In genomic region chr20:59945731-59946130, GRCh38 we compare ENCODE assay signal across 25 cellular contexts. TPM values are rescaled to one million over a fixed set of nuclear protein-coding genes. Genes with fewer than 3 reads are reported as not detected.
DNase-seq lines count a peak whose midpoint lies in the region; ATAC-seq and TF ChIP-seq lines count a peak whose summit lies in the region.
"Had no signal": no experiment of that assay in that cellular context is flagged by ENCODE, and none has a peak within 500 bp of the region (broad histone marks: within the 10 kb centered on the region; RNA-seq: fewer than 3 reads in every experiment).

No MANE protein-coding gene starts in this region.

- peak overlapping the region; percentile 42 for H3K4me3 Mint-ChIP-seq in mesothelial cell of epicardium
- H3K4me3 Mint-ChIP-seq in type B pancreatic cell = peak overlapping the region; percentile 75

- H3K36me3 ChIP-seq in left ventricle myocardium inferior (peaks cover 39% of the 10 kb centered on the region), heart right ventricle (peaks cover 0 to 65% (median 24%) of the 10 kb centered on the region in 9 donors)
- H3K36me3 ChIP-seq: ovary had no signal

- peak overlapping the region; percentile 96 for H3K27ac Mint-ChIP-seq in mesothelial cell of epicardium
- H3K27ac Mint-ChIP-seq in type B pancreatic cell = peak overlapping the region; percentile 84

- no peaks in the 10 kb centered on the region for H3K27me3 Mint-ChIP-seq in mesothelial cell of epicardium (ENCODE audit: low read depth)
- H3K27me3 Mint-ChIP-seq in type B pancreatic cell = no peaks in the 10 kb centered on the region

- H3K9me3 ChIP-seq in left ventricle myocardium inferior (replicated peaks) = no peaks in the 10 kb centered on the region
- H3K9me3 ChIP-seq in heart right ventricle = no peaks in the 10 kb centered on the region
- H3K9me3 ChIP-seq: BLaER1 treated with 17β-estradiol and CSF1 and Interleukin-3, amounts not matched to agents 10 nM and 100 nM; body of pancreas; ovary; transverse colon had no signal

- TF ChIP-seq CTCF in left ventricle myocardium inferior (IDR thresholded peaks at IDR 0.05; ENCODE audit: borderline replicate concordance) (no peak), heart right ventricle (IDR thresholded peaks at IDR 0.05) (no peak), mesothelial cell of epicardium (IDR thresholded peaks at IDR 0.05; ENCODE audit: unreplicated experiment) (no peak), type B pancreatic cell (conservative IDR thresholded peaks at IDR 0.05) (no peak)

- H3K27ac ChIP-seq in left ventricle myocardium inferior (replicated peaks) = peak overlapping the region; percentile 45
- H3K27ac ChIP-seq in heart right ventricle = peak overlapping the region in 1 of 10 donors; percentile 10
- H3K27ac ChIP-seq: BLaER1 treated with 17β-estradiol and CSF1 and Interleukin-3, amounts not matched to agents 10 nM and 100 nM; body of pancreas; ovary; transverse colon had no signal

- DNase-seq in left ventricle myocardium inferior (no peak), heart right ventricle (no peak), dedifferentiated amniotic fluid mesenchymal stem cell (ENCODE audit: extremely low spot score) (peak; percentile 37), mesothelial cell of epicardium (ENCODE audit: low spot score in 2 of 2, unreplicated experiment in 2 of 2) (no peak), type B pancreatic cell (ENCODE audit: extremely low spot score, unreplicated experiment) (no peak), amniotic stem cell (lab: John Stamatoyannopoulos, UW) (no peak)
- DNase-seq: activated CD4-positive, alpha-beta T cell treated with anti-CD3 and anti-CD28 coated beads, Interleukin-2, amount 50 U/mL, for 48 hours; activated naive CD4-positive, alpha-beta T cell treated with anti-CD3 and anti-CD28 coated beads, Interleukin-2, amount 50 U/mL, for 16 hours; activated T-cell treated with anti-CD3 and anti-CD28 coated beads, Interleukin-2, amount 50 U/mL, for 1 hour; body of pancreas; dorsolateral prefrontal cortex; head of caudate nucleus; Karpas-422; kidney; NCI-H1105; ovary; Right ventricle myocardium superior; stimulated activated naive CD4-positive, alpha-beta T cell; T-helper 1 cell; transverse colon had no signal

- H3K27me3 ChIP-seq in left ventricle myocardium inferior (ENCODE audit: low read depth) (no peaks in the 10 kb centered on the region), heart right ventricle (no peaks in the 10 kb centered on the region)
- H3K27me3 ChIP-seq: BLaER1 treated with 17β-estradiol and CSF1 and Interleukin-3, amounts not matched to agents 10 nM and 100 nM; body of pancreas; dorsolateral prefrontal cortex; ovary; transverse colon had no signal

- H3K9me3 Mint-ChIP-seq in mesothelial cell of epicardium (no peaks in the 10 kb centered on the region), type B pancreatic cell (no peaks in the 10 kb centered on the region)

- H3K4me1 ChIP-seq in left ventricle myocardium inferior = peaks cover 78% of the 10 kb centered on the region
- peaks cover 5 to 71% (median 51%) of the 10 kb centered on the region in 9 donors for H3K4me1 ChIP-seq in heart right ventricle

- ATAC-seq in heart right ventricle (no peak), HG03354 (IDR thresholded peaks at IDR 0.05; ENCODE audit: poor library complexity, severe bottlenecking, unreplicated experiment) (no peak), GM18868 (IDR thresholded peaks at IDR 0.05; ENCODE audit: unreplicated experiment) (no peak)
- ATAC-seq: body of pancreas, esophagus mucosa, sciatic nerve had no signal

- WGBS in heart right ventricle, 2 donors = 58 to 75% methylated on average over 2 of the region's 2 CpGs

- no peak overlapping the region for H3K4me3 ChIP-seq in left ventricle myocardium inferior
- H3K4me3 ChIP-seq in heart right ventricle = no peak overlapping the region
- H3K4me3 ChIP-seq: BLaER1 treated with 17β-estradiol and CSF1 and Interleukin-3, amounts not matched to agents 10 nM and 100 nM; body of pancreas; ovary; transverse colon had no signal

- intact Hi-C loops in left ventricle myocardium inferior (cut with micrococcal nuclease) = no loop called here
- intact Hi-C loops in heart right ventricle (cut with DNase I) = loop anchor here in 4 of 10 donors (5.0 to 10.0 kb wide), 4 partner anchors 89 to 1297 kb away; no protein-coding TSS in a partner anchor

- H3K4me1 Mint-ChIP-seq in mesothelial cell of epicardium (peaks cover 78% of the 10 kb centered on the region), type B pancreatic cell (ENCODE audit: unreplicated experiment) (peaks cover 45% of the 10 kb centered on the region)

- H3K36me3 Mint-ChIP-seq in mesothelial cell of epicardium = peaks cover 4% of the 10 kb centered on the region
- no peaks in the 10 kb centered on the region for H3K36me3 Mint-ChIP-seq in type B pancreatic cell

RNA-seq across cellular contexts. Expression of gene FAM217B, which starts 5.5 kb away (rescaled TPM):
- 37.4 TPM for total RNA-seq in left ventricle myocardium inferior
- total RNA-seq in heart right ventricle = 10 to 100 TPM; 16.6 to 38.3 (median 28.0) TPM
- 1 to 10 TPM; 2.4 to 8.3 TPM for polyA plus RNA-seq in heart right ventricle
- total RNA-seq in mesothelial cell of epicardium = 22.3 to 27.5 TPM (median 25.7 TPM) in 3 replicates
- 13.8 and 27.6 TPM in 2 replicates for total RNA-seq in type B pancreatic cell (ENCODE audit: low replicate concordance)

RNA-seq across cellular contexts. Expression of gene PPP1R3D, which starts 5.6 kb away (rescaled TPM):
- total RNA-seq in left ventricle myocardium inferior (11.4 TPM), heart right ventricle (10 to 100 TPM in 6 of 10 donors, 1 to 10 TPM in 4; 7.6 to 14.3 (median 10.1) TPM), mesothelial cell of epicardium (4.5 to 5.1 TPM (median 4.5 TPM) in 3 replicates), type B pancreatic cell (ENCODE audit: low replicate concordance) (6.4 and 7.6 TPM in 2 replicates)
- polyA plus RNA-seq in heart right ventricle = 1 to 10 TPM; 4.0 to 6.1 TPM

RNA-seq across cellular contexts. Expression of gene SYCP2, which starts 12.3 kb away (rescaled TPM):
- total RNA-seq in left ventricle myocardium inferior (1.0 TPM), heart right ventricle (1 to 10 TPM in 4 of 10 donors, under 1 TPM in 6; 0.45 to 2.5 (median 0.93) TPM), mesothelial cell of epicardium (1.8 to 2.8 TPM (median 2.3 TPM) in 3 replicates), type B pancreatic cell (ENCODE audit: low replicate concordance) (0.88 and 1.6 TPM in 2 replicates)
- 1 to 10 TPM in 1 of 2 donors, under 1 TPM in 1; 0.75 to 7.5 TPM for polyA plus RNA-seq in heart right ventricle

RNA-seq across cellular contexts. Expression of gene CDH26, which starts 12.5 kb away (rescaled TPM):
- 1.3 TPM for total RNA-seq in left ventricle myocardium inferior
- total RNA-seq in heart right ventricle = 1 to 10 TPM in 3 of 10 donors, under 1 TPM in 7; 0.34 to 2.0 (median 0.89) TPM
- polyA plus RNA-seq in heart right ventricle = 1 to 10 TPM in 1 of 2 donors, under 1 TPM in 1; 0.45 to 2.4 TPM
- 0.49 to 0.88 TPM (median 0.71 TPM) in 3 replicates for total RNA-seq in mesothelial cell of epicardium
- total RNA-seq in type B pancreatic cell (ENCODE audit: low replicate concordance) = 3.6 and 6.9 TPM in 2 replicates
